Comparison of ENCODE assay signal across 1 cellular context in the genomic region with DNA sequence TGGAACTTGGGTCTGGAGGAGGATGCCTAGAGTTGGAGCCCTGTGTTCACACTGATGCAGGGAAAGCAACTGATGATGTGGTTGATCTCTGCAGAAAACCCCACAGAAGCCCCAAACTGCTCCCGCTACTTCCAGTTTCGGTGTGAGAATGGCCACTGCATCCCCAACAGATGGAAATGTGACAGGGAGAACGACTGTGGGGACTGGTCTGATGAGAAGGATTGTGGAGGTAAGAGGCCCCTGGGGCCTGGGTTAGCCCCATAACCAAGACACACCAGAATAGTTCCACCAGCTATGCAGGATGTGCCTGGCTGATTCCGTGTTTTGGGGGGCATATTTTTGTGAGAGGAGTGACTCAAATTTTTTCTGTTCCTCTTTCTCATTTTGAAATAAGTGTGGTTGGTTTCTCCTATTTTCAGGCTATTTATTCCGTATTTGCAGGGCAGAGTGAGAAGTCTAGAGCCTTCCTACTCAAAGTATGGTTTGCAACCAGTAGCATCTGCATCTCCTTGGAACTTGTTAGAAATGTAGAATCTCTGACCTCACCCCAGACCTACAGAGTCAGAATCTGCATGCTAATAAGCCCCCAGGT.
TF ChIP-seq lines count a peak whose summit lies in the region.

No MANE protein-coding gene starts in this region.

TF ChIP-seq in GM12878, 131 proteins besides CTCF, POLR2A, EP300 and RAD21 (continued from another document):
- TF ChIP-seq, protein P1, sequence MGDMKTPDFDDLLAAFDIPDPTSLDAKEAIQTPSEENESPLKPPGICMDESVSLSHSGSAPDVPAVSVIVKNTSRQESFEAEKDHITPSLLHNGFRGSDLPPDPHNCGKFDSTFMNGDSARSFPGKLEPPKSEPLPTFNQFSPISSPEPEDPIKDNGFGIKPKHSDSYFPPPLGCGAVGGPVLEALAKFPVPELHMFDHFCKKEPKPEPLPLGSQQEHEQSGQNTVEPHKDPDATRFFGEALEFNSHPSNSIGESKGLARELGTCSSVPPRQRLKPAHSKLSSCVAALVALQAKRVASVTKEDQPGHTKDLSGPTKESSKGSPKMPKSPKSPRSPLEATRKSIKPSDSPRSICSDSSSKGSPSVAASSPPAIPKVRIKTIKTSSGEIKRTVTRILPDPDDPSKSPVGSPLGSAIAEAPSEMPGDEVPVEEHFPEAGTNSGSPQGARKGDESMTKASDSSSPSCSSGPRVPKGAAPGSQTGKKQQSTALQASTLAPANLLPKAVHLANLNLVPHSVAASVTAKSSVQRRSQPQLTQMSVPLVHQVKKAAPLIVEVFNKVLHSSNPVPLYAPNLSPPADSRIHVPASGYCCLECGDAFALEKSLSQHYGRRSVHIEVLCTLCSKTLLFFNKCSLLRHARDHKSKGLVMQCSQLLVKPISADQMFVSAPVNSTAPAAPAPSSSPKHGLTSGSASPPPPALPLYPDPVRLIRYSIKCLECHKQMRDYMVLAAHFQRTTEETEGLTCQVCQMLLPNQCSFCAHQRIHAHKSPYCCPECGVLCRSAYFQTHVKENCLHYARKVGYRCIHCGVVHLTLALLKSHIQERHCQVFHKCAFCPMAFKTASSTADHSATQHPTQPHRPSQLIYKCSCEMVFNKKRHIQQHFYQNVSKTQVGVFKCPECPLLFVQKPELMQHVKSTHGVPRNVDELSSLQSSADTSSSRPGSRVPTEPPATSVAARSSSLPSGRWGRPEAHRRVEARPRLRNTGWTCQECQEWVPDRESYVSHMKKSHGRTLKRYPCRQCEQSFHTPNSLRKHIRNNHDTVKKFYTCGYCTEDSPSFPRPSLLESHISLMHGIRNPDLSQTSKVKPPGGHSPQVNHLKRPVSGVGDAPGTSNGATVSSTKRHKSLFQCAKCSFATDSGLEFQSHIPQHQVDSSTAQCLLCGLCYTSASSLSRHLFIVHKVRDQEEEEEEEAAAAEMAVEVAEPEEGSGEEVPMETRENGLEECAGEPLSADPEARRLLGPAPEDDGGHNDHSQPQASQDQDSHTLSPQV (IDR thresholded peaks at IDR 0.05), result no peak
- TF ChIP-seq SPI1 (IDR thresholded peaks at IDR 0.05; ENCODE audit: borderline replicate concordance, insufficient read depth, low read depth, low read length), result peak; percentile 98
- TF ChIP-seq RAD51 (IDR thresholded peaks at IDR 0.05), result no peak
- TF ChIP-seq, protein P2, sequence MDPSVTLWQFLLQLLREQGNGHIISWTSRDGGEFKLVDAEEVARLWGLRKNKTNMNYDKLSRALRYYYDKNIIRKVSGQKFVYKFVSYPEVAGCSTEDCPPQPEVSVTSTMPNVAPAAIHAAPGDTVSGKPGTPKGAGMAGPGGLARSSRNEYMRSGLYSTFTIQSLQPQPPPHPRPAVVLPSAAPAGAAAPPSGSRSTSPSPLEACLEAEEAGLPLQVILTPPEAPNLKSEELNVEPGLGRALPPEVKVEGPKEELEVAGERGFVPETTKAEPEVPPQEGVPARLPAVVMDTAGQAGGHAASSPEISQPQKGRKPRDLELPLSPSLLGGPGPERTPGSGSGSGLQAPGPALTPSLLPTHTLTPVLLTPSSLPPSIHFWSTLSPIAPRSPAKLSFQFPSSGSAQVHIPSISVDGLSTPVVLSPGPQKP (IDR thresholded peaks at IDR 0.05; ENCODE audit: low read depth, low read length), result no peak
- TF ChIP-seq SP1 (IDR thresholded peaks at IDR 0.05; ENCODE audit: low read depth, low read length), result peak; percentile 62
- TF ChIP-seq GABPA (IDR thresholded peaks at IDR 0.05; ENCODE audit: low read depth), result peak; percentile 65
- TF ChIP-seq, protein P3, sequence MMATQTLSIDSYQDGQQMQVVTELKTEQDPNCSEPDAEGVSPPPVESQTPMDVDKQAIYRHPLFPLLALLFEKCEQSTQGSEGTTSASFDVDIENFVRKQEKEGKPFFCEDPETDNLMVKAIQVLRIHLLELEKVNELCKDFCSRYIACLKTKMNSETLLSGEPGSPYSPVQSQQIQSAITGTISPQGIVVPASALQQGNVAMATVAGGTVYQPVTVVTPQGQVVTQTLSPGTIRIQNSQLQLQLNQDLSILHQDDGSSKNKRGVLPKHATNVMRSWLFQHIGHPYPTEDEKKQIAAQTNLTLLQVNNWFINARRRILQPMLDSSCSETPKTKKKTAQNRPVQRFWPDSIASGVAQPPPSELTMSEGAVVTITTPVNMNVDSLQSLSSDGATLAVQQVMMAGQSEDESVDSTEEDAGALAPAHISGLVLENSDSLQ (IDR thresholded peaks at IDR 0.05), result peak; percentile 33; the same call in 1 of the 2 replicates
- TF ChIP-seq RFX5 (IDR thresholded peaks at IDR 0.05; ENCODE audit: low read depth, low read length), result 0 out of 2 replicates have a peak, but pooled peaks have one; percentile 7
- TF ChIP-seq, protein P4, sequence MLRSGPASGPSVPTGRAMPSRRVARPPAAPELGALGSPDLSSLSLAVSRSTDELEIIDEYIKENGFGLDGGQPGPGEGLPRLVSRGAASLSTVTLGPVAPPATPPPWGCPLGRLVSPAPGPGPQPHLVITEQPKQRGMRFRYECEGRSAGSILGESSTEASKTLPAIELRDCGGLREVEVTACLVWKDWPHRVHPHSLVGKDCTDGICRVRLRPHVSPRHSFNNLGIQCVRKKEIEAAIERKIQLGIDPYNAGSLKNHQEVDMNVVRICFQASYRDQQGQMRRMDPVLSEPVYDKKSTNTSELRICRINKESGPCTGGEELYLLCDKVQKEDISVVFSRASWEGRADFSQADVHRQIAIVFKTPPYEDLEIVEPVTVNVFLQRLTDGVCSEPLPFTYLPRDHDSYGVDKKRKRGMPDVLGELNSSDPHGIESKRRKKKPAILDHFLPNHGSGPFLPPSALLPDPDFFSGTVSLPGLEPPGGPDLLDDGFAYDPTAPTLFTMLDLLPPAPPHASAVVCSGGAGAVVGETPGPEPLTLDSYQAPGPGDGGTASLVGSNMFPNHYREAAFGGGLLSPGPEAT (IDR thresholded peaks at IDR 0.05; ENCODE audit: low read depth), result peak; percentile 99
- peak; percentile 95; the same call in 1 of the 2 replicates for TF ChIP-seq ZBED1 (IDR thresholded peaks at IDR 0.05; ENCODE audit: borderline replicate concordance)
- peak; percentile 60; the same call in 1 of the 2 replicates for TF ChIP-seq TAF1 (IDR thresholded peaks at IDR 0.05; ENCODE audit: borderline replicate concordance, low read depth, low read length)
- TF ChIP-seq, protein P5, sequence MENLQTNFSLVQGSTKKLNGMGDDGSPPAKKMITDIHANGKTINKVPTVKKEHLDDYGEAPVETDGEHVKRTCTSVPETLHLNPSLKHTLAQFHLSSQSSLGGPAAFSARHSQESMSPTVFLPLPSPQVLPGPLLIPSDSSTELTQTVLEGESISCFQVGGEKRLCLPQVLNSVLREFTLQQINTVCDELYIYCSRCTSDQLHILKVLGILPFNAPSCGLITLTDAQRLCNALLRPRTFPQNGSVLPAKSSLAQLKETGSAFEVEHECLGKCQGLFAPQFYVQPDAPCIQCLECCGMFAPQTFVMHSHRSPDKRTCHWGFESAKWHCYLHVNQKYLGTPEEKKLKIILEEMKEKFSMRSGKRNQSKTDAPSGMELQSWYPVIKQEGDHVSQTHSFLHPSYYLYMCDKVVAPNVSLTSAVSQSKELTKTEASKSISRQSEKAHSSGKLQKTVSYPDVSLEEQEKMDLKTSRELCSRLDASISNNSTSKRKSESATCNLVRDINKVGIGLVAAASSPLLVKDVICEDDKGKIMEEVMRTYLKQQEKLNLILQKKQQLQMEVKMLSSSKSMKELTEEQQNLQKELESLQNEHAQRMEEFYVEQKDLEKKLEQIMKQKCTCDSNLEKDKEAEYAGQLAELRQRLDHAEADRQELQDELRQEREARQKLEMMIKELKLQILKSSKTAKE (IDR thresholded peaks at IDR 0.05; ENCODE audit: low read depth, poor library complexity, severe bottlenecking), result peak; percentile 94
- peak; percentile 11 for TF ChIP-seq SIX5 (IDR thresholded peaks at IDR 0.05; ENCODE audit: low read depth, low read length, severe bottlenecking)
- peak; percentile 62; the same call in 1 of the 2 replicates for TF ChIP-seq BACH1 (IDR thresholded peaks at IDR 0.05; ENCODE audit: borderline replicate concordance)
- TF ChIP-seq SMAD5 (IDR thresholded peaks at IDR 0.05; ENCODE audit: low read depth), result peak; percentile 26; the same call in 1 of the 2 replicates
- TF ChIP-seq, protein P6, sequence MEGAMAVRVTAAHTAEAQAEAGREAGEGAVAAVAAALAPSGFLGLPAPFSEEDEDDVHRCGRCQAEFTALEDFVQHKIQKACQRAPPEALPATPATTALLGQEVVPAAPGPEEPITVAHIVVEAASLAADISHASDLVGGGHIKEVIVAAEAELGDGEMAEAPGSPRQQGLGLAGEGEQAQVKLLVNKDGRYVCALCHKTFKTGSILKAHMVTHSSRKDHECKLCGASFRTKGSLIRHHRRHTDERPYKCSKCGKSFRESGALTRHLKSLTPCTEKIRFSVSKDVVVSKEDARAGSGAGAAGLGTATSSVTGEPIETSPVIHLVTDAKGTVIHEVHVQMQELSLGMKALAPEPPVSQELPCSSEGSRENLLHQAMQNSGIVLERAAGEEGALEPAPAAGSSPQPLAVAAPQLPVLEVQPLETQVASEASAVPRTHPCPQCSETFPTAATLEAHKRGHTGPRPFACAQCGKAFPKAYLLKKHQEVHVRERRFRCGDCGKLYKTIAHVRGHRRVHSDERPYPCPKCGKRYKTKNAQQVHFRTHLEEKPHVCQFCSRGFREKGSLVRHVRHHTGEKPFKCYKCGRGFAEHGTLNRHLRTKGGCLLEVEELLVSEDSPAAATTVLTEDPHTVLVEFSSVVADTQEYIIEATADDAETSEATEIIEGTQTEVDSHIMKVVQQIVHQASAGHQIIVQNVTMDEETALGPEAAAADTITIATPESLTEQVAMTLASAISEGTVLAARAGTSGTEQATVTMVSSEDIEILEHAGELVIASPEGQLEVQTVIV (IDR thresholded peaks at IDR 0.05; ENCODE audit: borderline replicate concordance, partially characterized antibody), result no peak
- 0 out of 2 replicates have a peak, but pooled peaks have one; percentile 39 for TF ChIP-seq ZNF24 (IDR thresholded peaks at IDR 0.05)
- TF ChIP-seq PAX5 (IDR thresholded peaks at IDR 0.05; ENCODE audit: borderline replicate concordance, low read depth, low read length), result peak; percentile 97
- TF ChIP-seq, protein P7, sequence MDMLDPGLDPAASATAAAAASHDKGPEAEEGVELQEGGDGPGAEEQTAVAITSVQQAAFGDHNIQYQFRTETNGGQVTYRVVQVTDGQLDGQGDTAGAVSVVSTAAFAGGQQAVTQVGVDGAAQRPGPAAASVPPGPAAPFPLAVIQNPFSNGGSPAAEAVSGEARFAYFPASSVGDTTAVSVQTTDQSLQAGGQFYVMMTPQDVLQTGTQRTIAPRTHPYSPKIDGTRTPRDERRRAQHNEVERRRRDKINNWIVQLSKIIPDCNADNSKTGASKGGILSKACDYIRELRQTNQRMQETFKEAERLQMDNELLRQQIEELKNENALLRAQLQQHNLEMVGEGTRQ (IDR thresholded peaks at IDR 0.05; ENCODE audit: borderline replicate concordance, low read depth, low read length), result no peak
- TF ChIP-seq MEF2B (IDR thresholded peaks at IDR 0.05; ENCODE audit: partially characterized antibody, poor library complexity, severe bottlenecking), result peak; percentile 98
- TF ChIP-seq RCOR1 (conservative IDR thresholded peaks at IDR 0.05; ENCODE audit: low read depth, low read length), result 0 out of 2 replicates have a peak, but pooled peaks have one; percentile 74
- peak; percentile 99 for TF ChIP-seq IKZF2 (IDR thresholded peaks at IDR 0.05)
- TF ChIP-seq ATF7 (IDR thresholded peaks at IDR 0.05; ENCODE audit: low read depth), result peak; percentile 83
- no peak for TF ChIP-seq WRNIP1 (IDR thresholded peaks at IDR 0.05; ENCODE audit: borderline replicate concordance, low read depth, low read length)
- peak; percentile 78; the same call in 1 of the 2 replicates for TF ChIP-seq CBX5 (IDR thresholded peaks at IDR 0.05; ENCODE audit: low read depth)
- TF ChIP-seq NFIC (IDR thresholded peaks at IDR 0.05; ENCODE audit: low read depth, low read length), result peak; percentile 100
